ENCODE assay signal across 2 cellular contexts in the genomic region with DNA sequence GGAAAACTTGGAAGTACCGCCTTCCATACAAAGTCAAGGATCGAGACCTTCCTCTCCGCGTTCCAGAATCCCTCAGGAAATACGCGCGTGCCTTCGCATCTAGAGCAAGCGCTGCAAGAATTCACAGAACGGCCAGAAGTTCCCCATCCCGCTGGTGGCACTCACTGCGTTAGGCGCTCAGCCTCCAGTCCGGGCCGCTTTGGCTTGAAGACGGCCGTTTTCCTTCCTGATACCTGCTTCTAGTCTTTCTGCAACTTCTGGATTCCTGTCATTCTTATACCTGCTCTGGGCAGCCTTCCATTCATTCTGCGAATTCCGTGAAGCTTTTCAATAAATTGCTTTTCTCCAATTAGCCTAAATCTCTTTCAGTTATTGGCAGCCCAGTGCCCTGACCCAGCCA.
TF ChIP-seq lines count a peak whose summit lies in the region.

No MANE protein-coding gene starts in this region.

TF ChIP-seq in GM23338, 12 proteins besides CTCF, POLR2A, EP300 and RAD21:
- no peak for TF ChIP-seq POLR2AphosphoS5 (IDR thresholded peaks at IDR 0.05; ENCODE audit: low read depth)
- TF ChIP-seq STAT1 (IDR thresholded peaks at IDR 0.05; ENCODE audit: unreplicated experiment), result no peak
- TF ChIP-seq ETS1 (IDR thresholded peaks at IDR 0.05), result no peak

TF ChIP-seq in IMR-90, 13 proteins besides CTCF, POLR2A, EP300 and RAD21:
- TF ChIP-seq ELK1 (IDR thresholded peaks at IDR 0.05; ENCODE audit: borderline replicate concordance, low read depth, low read length) (no peak), MXI1 (IDR thresholded peaks at IDR 0.05; ENCODE audit: borderline replicate concordance, low read depth, low read length) (no peak), FOS (IDR thresholded peaks at IDR 0.05; ENCODE audit: low read depth, low read length) (no peak), CHD1 (IDR thresholded peaks at IDR 0.05; ENCODE audit: low read depth, low read length) (no peak), BHLHE40 (IDR thresholded peaks at IDR 0.05; ENCODE audit: low read depth, low read length) (no peak), RCOR1 (IDR thresholded peaks at IDR 0.05; ENCODE audit: insufficient replicate concordance, low read length) (no peak)
